In the genomic region with DNA sequence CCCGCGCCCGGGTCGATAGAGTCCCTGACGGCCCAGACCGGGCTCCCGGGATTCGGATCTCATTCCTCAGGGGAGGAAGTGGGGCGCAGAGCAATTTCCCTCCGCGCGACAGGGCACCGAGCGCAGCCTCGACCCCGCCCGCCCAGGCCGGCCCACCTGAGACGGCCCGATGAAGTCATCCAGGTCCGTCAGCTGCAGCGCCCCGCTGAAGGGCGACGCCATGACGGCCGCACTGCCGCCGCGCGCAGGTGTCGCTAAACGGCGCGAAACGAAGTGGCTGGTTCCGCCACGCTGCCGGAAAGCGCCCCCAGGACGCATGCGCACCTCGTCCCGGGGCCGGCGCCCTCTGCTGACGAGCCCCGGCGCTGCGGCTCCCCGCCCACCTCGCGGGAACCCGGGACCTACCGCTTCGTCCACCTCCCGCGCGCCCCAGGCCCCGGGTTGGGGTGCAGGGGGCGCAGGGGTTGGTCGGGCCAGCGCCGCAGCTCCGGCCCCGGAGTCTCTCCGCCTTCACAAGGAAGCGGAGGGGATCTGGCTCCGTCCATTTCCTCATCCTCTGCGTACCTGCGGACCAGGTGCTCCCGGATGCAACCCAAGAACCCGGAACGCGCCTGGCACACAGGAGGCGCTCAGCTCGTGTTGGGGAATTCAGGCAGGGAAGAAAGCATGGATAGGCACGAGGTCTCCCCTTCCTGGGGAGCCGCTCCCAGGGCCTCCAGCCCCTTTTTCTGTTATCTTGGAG, we compare ENCODE assay signal across 1 cellular context.
TF ChIP-seq lines count a peak whose summit lies in the region.

A gene (minus strand): TSS at position 234 of the 742 bp plus-strand sequence. CDS start 12 bp downstream, at position 222.

TF ChIP-seq in GM12878, 131 proteins besides CTCF, POLR2A, EP300 and RAD21 (continued from another document):
- TF ChIP-seq, protein P1, sequence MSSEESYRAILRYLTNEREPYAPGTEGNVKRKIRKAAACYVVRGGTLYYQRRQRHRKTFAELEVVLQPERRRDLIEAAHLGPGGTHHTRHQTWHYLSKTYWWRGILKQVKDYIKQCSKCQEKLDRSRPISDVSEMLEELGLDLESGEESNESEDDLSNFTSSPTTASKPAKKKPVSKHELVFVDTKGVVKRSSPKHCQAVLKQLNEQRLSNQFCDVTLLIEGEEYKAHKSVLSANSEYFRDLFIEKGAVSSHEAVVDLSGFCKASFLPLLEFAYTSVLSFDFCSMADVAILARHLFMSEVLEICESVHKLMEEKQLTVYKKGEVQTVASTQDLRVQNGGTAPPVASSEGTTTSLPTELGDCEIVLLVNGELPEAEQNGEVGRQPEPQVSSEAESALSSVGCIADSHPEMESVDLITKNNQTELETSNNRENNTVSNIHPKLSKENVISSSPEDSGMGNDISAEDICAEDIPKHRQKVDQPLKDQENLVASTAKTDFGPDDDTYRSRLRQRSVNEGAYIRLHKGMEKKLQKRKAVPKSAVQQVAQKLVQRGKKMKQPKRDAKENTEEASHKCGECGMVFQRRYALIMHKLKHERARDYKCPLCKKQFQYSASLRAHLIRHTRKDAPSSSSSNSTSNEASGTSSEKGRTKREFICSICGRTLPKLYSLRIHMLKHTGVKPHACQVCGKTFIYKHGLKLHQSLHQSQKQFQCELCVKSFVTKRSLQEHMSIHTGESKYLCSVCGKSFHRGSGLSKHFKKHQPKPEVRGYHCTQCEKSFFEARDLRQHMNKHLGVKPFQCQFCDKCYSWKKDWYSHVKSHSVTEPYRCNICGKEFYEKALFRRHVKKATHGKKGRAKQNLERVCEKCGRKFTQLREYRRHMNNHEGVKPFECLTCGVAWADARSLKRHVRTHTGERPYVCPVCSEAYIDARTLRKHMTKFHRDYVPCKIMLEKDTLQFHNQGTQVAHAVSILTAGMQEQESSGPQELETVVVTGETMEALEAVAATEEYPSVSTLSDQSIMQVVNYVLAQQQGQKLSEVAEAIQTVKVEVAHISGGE (CRISPR knock-in tag; IDR thresholded peaks at IDR 0.05): no peak
- no peak; the same call in 1 of the 2 replicates for TF ChIP-seq NR2F1 (conservative IDR thresholded peaks at IDR 0.05)
- TF ChIP-seq IKZF1 (conservative IDR thresholded peaks at IDR 0.05): peak; percentile 100
- TF ChIP-seq RBBP5 (conservative IDR thresholded peaks at IDR 0.05): no peak
- TF ChIP-seq, protein P2, sequence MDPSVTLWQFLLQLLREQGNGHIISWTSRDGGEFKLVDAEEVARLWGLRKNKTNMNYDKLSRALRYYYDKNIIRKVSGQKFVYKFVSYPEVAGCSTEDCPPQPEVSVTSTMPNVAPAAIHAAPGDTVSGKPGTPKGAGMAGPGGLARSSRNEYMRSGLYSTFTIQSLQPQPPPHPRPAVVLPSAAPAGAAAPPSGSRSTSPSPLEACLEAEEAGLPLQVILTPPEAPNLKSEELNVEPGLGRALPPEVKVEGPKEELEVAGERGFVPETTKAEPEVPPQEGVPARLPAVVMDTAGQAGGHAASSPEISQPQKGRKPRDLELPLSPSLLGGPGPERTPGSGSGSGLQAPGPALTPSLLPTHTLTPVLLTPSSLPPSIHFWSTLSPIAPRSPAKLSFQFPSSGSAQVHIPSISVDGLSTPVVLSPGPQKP (IDR thresholded peaks at IDR 0.05; ENCODE audit: low read depth, low read length): no peak; the same call in 1 of the 2 replicates
TF ChIP-seq in GM12878: peak in this region for 52.
